Comparison of ENCODE assay signal across 11 cellular contexts in the genomic region with DNA sequence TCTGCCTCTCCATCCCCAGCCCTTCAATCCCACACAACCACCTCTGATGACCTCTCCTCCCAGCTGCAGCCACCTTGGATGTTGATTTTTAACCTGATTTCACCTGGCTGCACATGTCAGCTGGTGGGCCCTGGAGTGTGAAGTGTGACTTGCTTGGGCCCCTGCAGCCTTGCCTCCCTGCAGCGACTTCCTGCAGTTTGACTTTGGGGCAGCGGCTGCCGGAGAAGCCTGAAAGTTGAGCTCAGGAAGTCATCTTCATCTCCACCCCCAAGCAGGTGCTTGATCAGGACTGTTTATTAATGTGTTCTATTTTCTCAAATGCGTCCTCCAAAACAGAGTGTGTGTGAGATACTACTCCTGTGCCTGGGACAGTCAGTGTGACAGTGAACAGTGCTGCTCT.
DNase-seq lines count a peak whose midpoint lies in the region; ATAC-seq and TF ChIP-seq lines count a peak whose summit lies in the region.
"Had no signal": no experiment of that assay in that cellular context is flagged by ENCODE, and none has a peak within 500 bp of the region (broad histone marks: within the 10 kb centered on the region; RNA-seq: fewer than 3 reads in every experiment).

No MANE protein-coding gene starts in this region.

- no peak overlapping the region for H3K4me3 Mint-ChIP-seq in activated naive CD4-positive, alpha-beta T cell treated with anti-CD3 and anti-CD28 coated beads, Interleukin-2, amount 10 ng/mL, durations not matched to agents 7 days and 5 days
- H3K4me3 Mint-ChIP-seq in stimulated activated naive CD8-positive, alpha-beta T cell treated with anti-CD3 and anti-CD28 coated beads, Interleukin-15, amount 100 ng/mL, for 72 hours: no peak overlapping the region
- no peak overlapping the region for H3K4me3 Mint-ChIP-seq in natural killer cell

- CTCF ChIA-PET in activated naive CD4-positive, alpha-beta T cell treated with anti-CD3 and anti-CD28 coated beads, Interleukin-2, amount 10 ng/mL, durations not matched to agents 7 days and 5 days (lab: Charles Lee): no interaction called here

- H3K4me3 ChIP-seq in OCI-LY1 (ENCODE audit: low read depth, low read length, poor library complexity, severe bottlenecking): peak overlapping the region; percentile 6

- H3K9me3 ChIP-seq in OCI-LY1 (ENCODE audit: low read length): no peaks in the 10 kb centered on the region

- no peaks in the 10 kb centered on the region for H3K27me3 Mint-ChIP-seq in activated naive CD4-positive, alpha-beta T cell treated with anti-CD3 and anti-CD28 coated beads, Interleukin-2, amount 10 ng/mL, durations not matched to agents 7 days and 5 days
- H3K27me3 Mint-ChIP-seq in stimulated activated naive CD8-positive, alpha-beta T cell treated with anti-CD3 and anti-CD28 coated beads, Interleukin-15, amount 100 ng/mL, for 72 hours: no peaks in the 10 kb centered on the region
- no peaks in the 10 kb centered on the region for H3K27me3 Mint-ChIP-seq in natural killer cell (ENCODE audit: low read depth in 2 of 2)

- H2AFZ ChIP-seq in OCI-LY1 (ENCODE audit: low read length): no peak overlapping the region

- peaks cover 24% of the 10 kb centered on the region for H3K4me1 Mint-ChIP-seq in activated naive CD4-positive, alpha-beta T cell treated with anti-CD3 and anti-CD28 coated beads, Interleukin-2, amount 10 ng/mL, durations not matched to agents 7 days and 5 days
- H3K4me1 Mint-ChIP-seq in stimulated activated naive CD8-positive, alpha-beta T cell treated with anti-CD3 and anti-CD28 coated beads, Interleukin-15, amount 100 ng/mL, for 72 hours: peaks cover 25% of the 10 kb centered on the region
- H3K4me1 Mint-ChIP-seq in natural killer cell: peaks cover 5 to 11% of the 10 kb centered on the region in 2 donors

- TF ChIP-seq CTCF in OCI-LY1 (IDR thresholded peaks at IDR 0.05; ENCODE audit: low read length) (no peak), natural killer cell (IDR thresholded peaks at IDR 0.05) (no peak)

- no peaks in the 10 kb centered on the region for H3K36me3 Mint-ChIP-seq in activated naive CD4-positive, alpha-beta T cell treated with anti-CD3 and anti-CD28 coated beads, Interleukin-2, amount 10 ng/mL, durations not matched to agents 7 days and 5 days
- H3K36me3 Mint-ChIP-seq in natural killer cell: no peaks in the 10 kb centered on the region

- no peaks in the 10 kb centered on the region for H3K9me2 ChIP-seq in OCI-LY1 (ENCODE audit: low read depth, low read length)

- no peaks in the 10 kb centered on the region for H3K27me3 ChIP-seq in OCI-LY1 (ENCODE audit: insufficient read depth, low read length)

- H3K4me2 ChIP-seq in OCI-LY1 (ENCODE audit: low read length): peak overlapping the region; percentile 48

- H4K20me1 ChIP-seq in OCI-LY1 (ENCODE audit: insufficient read depth, low read length): no peaks in the 10 kb centered on the region

- H3K9ac ChIP-seq in OCI-LY1 (ENCODE audit: low read length): peak overlapping the region; percentile 62

- H3K79me2 ChIP-seq in OCI-LY1 (ENCODE audit: insufficient read depth, low read length): no peaks in the 10 kb centered on the region

- H3K27ac Mint-ChIP-seq in activated naive CD4-positive, alpha-beta T cell treated with anti-CD3 and anti-CD28 coated beads, Interleukin-2, amount 10 ng/mL, durations not matched to agents 7 days and 5 days: peak overlapping the region; percentile 53
- H3K27ac Mint-ChIP-seq in stimulated activated naive CD8-positive, alpha-beta T cell treated with anti-CD3 and anti-CD28 coated beads, Interleukin-15, amount 100 ng/mL, for 72 hours: no peak overlapping the region
- no peak overlapping the region for H3K27ac Mint-ChIP-seq in natural killer cell

- H3F3A ChIP-seq in OCI-LY1 (ENCODE audit: insufficient read depth, low read length): peaks cover 7% of the 10 kb centered on the region; the same call in 1 of the 2 replicates

- peaks cover 55% of the 10 kb centered on the region for H3K4me1 ChIP-seq in OCI-LY1 (ENCODE audit: insufficient read depth, low read length, severe bottlenecking)

- peaks cover 2% of the 10 kb centered on the region for H3K9me3 Mint-ChIP-seq in activated naive CD4-positive, alpha-beta T cell treated with anti-CD3 and anti-CD28 coated beads, Interleukin-2, amount 10 ng/mL, durations not matched to agents 7 days and 5 days
- H3K9me3 Mint-ChIP-seq in stimulated activated naive CD8-positive, alpha-beta T cell treated with anti-CD3 and anti-CD28 coated beads, Interleukin-15, amount 100 ng/mL, for 72 hours: no peaks in the 10 kb centered on the region
- no peaks in the 10 kb centered on the region for H3K9me3 Mint-ChIP-seq in natural killer cell

- peak overlapping the region; percentile 95 for H3K27ac ChIP-seq in OCI-LY1 (ENCODE audit: low read depth, low read length, poor library complexity, severe bottlenecking)

- ATAC-seq in HG02642 (IDR thresholded peaks at IDR 0.05; ENCODE audit: poor library complexity, unreplicated experiment): peak; percentile 66
- peak; percentile 47 for ATAC-seq in stimulated activated naive CD8-positive, alpha-beta T cell treated with anti-CD3 and anti-CD28 coated beads, Interleukin-15, amount 100 ng/mL, for 72 hours
- ATAC-seq in natural killer cell: no peak
- ATAC-seq in HG03457 (IDR thresholded peaks at IDR 0.05; ENCODE audit: unreplicated experiment): no peak

- intact Hi-C loops in natural killer cell (cut with micrococcal nuclease): no loop called here

- no peaks in the 10 kb centered on the region for H3K36me3 ChIP-seq in OCI-LY1 (ENCODE audit: insufficient read depth, low read length)

- peak; percentile 31 for DNase-seq in activated naive CD4-positive, alpha-beta T cell treated with anti-CD3 and anti-CD28 coated beads, Interleukin-2, amount 10 ng/mL, durations not matched to agents 7 days and 5 days
- DNase-seq in activated naive CD4-positive, alpha-beta T cell treated with Interleukin-2 at 50 U/mL for 16 hours: no peak
- DNase-seq in stimulated activated naive CD8-positive, alpha-beta T cell treated with anti-CD3 and anti-CD28 coated beads, Interleukin-15, amount 100 ng/mL, for 72 hours: no peak
- DNase-seq in CD1c-positive myeloid dendritic cell (ENCODE audit: extremely low spot score) (no peak), natural killer cell (no peak)
- DNase-seq: ACHN, erythroblast, NCI-H1105 had no signal

Comparison
In these comparisons a context has a peak if more than half of its experiments do, and no peak if none do; other contexts are left out.
1. ATAC-seq: peak in HG02642 (single experiment) and stimulated activated naive CD8-positive, alpha-beta T cell treated with anti-CD3 and anti-CD28 coated beads, Interleukin-15, amount 100 ng/mL, for 72 hours (single experiment); none in natural killer cell (0 of 3) and HG03457 (single experiment).